8 cellular contexts compared by ENCODE assay signal in the genomic region with DNA sequence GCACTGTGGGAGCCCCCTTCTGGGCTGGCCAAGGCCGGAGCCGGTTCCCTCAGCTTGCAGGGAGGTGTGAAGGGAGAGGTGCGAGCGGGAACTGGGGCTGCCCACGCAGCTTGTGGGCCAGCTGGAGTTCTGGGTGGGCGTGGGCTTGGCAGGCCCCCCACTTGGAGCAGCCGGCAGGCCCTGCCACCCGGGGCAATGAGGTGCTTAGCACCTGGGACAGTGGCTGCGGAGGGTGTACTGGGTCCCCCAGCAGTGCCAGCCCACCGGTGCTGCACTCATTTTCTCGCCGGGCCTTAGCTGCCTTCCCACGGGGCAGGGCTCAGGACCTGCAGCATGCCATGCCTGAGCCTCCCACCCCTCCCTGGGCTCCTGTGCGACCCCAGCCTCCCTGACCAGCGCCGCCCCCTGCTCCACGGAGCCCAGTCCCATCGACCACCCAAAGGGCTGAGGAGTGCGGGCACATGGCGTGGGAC.
"Had no signal": no experiment of that assay in that cellular context is flagged by ENCODE, and none has a peak within 500 bp of the region (broad histone marks: within the 10 kb centered on the region; RNA-seq: fewer than 3 reads in every experiment).

No MANE protein-coding gene starts in this region.

- H3K4me1 Mint-ChIP-seq: GM23338, H9 had no signal

- H2AFZ ChIP-seq: GM23338 had no signal

- FAIRE-seq: H1, H54, HTR-8/SVneo, K562 had no signal

- H3K9me3 Mint-ChIP-seq: GM23338 had no signal

- H3K4me3 Mint-ChIP-seq: GM23338, H9 had no signal

- ATAC-seq: GM23338, K562 had no signal

- H3K27ac Mint-ChIP-seq: GM23338 had no signal

- DNase-seq: H9, HCEC 1CT, IMR-90 had no signal

- H3K4me3 ChIP-seq: GM23338, K562 had no signal

- H3K4me2 ChIP-seq: GM23338 had no signal
